8 cellular contexts compared by ENCODE assay signal in the genomic region with DNA sequence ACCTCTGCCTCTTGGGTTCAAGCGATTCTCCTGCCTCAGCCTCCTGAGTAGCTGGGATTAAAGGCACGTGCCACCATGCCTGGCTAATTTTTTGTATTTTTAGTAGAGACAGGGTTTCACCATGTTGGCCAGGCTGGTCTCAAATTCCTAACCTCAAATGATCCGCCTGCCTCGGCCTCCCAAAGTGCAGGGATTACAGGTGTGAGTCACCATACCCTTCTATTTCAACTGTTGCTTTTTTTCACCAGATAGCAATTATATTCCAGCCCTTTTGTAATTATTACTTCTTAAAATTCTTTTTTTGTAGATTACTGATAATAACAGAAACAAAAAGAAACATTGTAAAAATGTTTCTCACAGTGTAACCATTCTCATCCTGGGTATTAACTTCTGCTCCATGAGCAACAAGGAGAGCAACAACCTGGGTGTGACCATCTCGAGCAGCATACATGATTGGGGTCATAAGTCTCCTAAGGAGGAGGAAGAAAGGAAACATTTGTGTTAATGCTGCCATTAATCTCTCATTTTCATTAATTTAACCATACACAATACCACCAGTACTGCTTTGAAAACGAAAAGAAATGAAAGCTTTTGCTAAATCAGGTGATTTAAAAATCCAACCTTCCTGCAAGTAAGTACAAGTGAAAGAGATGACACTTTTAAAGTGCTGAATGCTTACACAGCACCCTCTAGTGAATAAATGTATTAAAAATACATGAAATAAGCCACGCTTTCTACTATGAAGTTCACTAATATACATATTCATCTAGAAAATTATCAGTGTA. TPM values are rescaled to one million over a fixed set of nuclear protein-coding genes. Genes with fewer than 3 reads are reported as not detected.
DNase-seq lines count a peak whose midpoint lies in the region; ATAC-seq and TF ChIP-seq lines count a peak whose summit lies in the region.

No MANE protein-coding gene starts in this region.

- no peaks in the 10 kb centered on the region for H3K36me3 Mint-ChIP-seq in T-cell

- POLR2A ChIA-PET in T-cell (lab: Charles Lee), result interaction anchor here in 1 of 2 donors (0.8 kb wide), 1 partner anchor 13 kb away, joined by 5 read pairs; no protein-coding TSS in a partner anchor

- CTCF ChIA-PET in T-cell (lab: Charles Lee), result no interaction called here

- ATAC-seq in GM21619 (IDR thresholded peaks at IDR 0.05; ENCODE audit: unreplicated experiment) (peak; percentile 76), GM19324 (IDR thresholded peaks at IDR 0.05; ENCODE audit: low FRiP score, unreplicated experiment) (no peak), T-cell (replicated peaks in 1 of 4) (no peak)

- peaks cover 4 to 23% (median 11%) of the 10 kb centered on the region in 3 donors for H3K9me3 Mint-ChIP-seq in T-cell

- no peak overlapping the region for H3K27ac Mint-ChIP-seq in T-cell

- peak; percentile 46 for TF ChIP-seq CTCF in retinal pigment epithelial cell (conservative IDR thresholded peaks at IDR 0.05; ENCODE audit: low read depth, low read length)

- no peaks in the 10 kb centered on the region for H3K27me3 Mint-ChIP-seq in T-cell

- no peak overlapping the region for H3K4me3 ChIP-seq in retinal pigment epithelial cell (ENCODE audit: low read length)

- peak; percentile 50 for DNase-seq in ELR (ENCODE audit: low read depth)
- DNase-seq in NCI-H1694 (lab: John Stamatoyannopoulos, UW), result peak; percentile 29
- peak; percentile 32 for DNase-seq in dedifferentiated amniotic fluid mesenchymal stem cell (ENCODE audit: extremely low spot score)
- no peak for DNase-seq in retinal pigment epithelial cell (ENCODE audit: low read depth)
- no peak for DNase-seq in activated naive CD4-positive, alpha-beta T cell treated with Interleukin-2 at 50 U/mL for 16 hours
- DNase-seq in T-cell, result no peak

- H3K4me3 Mint-ChIP-seq in T-cell, result no peak overlapping the region

- no peaks in the 10 kb centered on the region for H3K4me1 Mint-ChIP-seq in T-cell

RNA-seq across cellular contexts. Expression of a gene that starts 41.8 kb away (rescaled TPM):
- total RNA-seq in T-cell, result not detected

Comparison
In these comparisons a context has a peak if more than half of its experiments do, and no peak if none do; other contexts are left out.
1. DNase-seq: peak in ELR (single experiment), NCI-H1694 (single experiment) and dedifferentiated amniotic fluid mesenchymal stem cell (single experiment); none in retinal pigment epithelial cell (single experiment), activated naive CD4-positive, alpha-beta T cell treated with Interleukin-2 at 50 U/mL for 16 hours (single experiment) and T-cell (0 of 34).